Comparison of ENCODE assay signal across 17 cellular contexts in genomic region chr1:117147341-117147831, GRCh38. TPM values are rescaled to one million over a fixed set of nuclear protein-coding genes. Genes with fewer than 3 reads are reported as not detected.
DNase-seq lines count a peak whose midpoint lies in the region; ATAC-seq, FAIRE-seq and TF ChIP-seq lines count a peak whose summit lies in the region.
"Had no signal": no experiment of that assay in that cellular context is flagged by ENCODE, and none has a peak within 500 bp of the region (broad histone marks: within the 10 kb centered on the region; RNA-seq: fewer than 3 reads in every experiment).

No MANE protein-coding gene starts in this region.

- H3K4me2 ChIP-seq in SK-N-SH: peak overlapping the region; percentile 59; the same call in 1 of the 2 replicates
- H3K4me2 ChIP-seq in hepatocyte: peak overlapping the region; percentile 36

- no peaks in the 10 kb centered on the region for H3K27me3 ChIP-seq in SK-N-SH (ENCODE audit: insufficient read depth)
- H3K27me3 ChIP-seq in SJSA1 (replicated peaks): no peaks in the 10 kb centered on the region
- H3K27me3 ChIP-seq in hepatocyte: no peaks in the 10 kb centered on the region
- H3K27me3 ChIP-seq: suprapubic skin had no signal

- H3K9me3 ChIP-seq in SK-N-SH: no peaks in the 10 kb centered on the region
- H3K9me3 ChIP-seq in SJSA1 (replicated peaks): no peaks in the 10 kb centered on the region
- H3K9me3 ChIP-seq in hepatocyte (ENCODE audit: low read depth): no peaks in the 10 kb centered on the region
- H3K9me3 ChIP-seq: suprapubic skin had no signal

- TF ChIP-seq CTCF in SK-N-SH (IDR thresholded peaks at IDR 0.05) (no peak), hepatocyte (IDR thresholded peaks at IDR 0.05; ENCODE audit: poor library complexity) (no peak)

- DNase-seq in SK-N-SH (no peak), SJSA1 (ENCODE audit: low read depth in 1 of 2, low spot score in 2 of 2) (peak in 1 of 2 experiments; percentile 29), hepatocyte (ENCODE audit: low spot score) (no peak), urothelium cell line (ENCODE audit: low spot score) (no peak)
- no peak for DNase-seq in activated T-cell treated with anti-CD3 and anti-CD28 coated beads, Interleukin-2, amount 50 U/mL, for 48 hours
- no peak for DNase-seq in stimulated activated CD4-positive, alpha-beta T cell treated with anti-CD3 and anti-CD28 coated beads, Interleukin-4, amount 100 ng/mL, for 1 hour
- DNase-seq: activated naive CD8-positive, alpha-beta T cell treated with anti-CD3 and anti-CD28 coated beads, Interleukin-2, amount 50 U/mL, for 24 hours; erythroblast; naive B cell; NCI-H1694; stimulated activated CD8-positive, alpha-beta memory T cell treated with anti-CD3 and anti-CD28 coated beads, Interleukin-4, amount 100 ng/mL, for 48 hours; T-helper 2 cell had no signal

- H2AFZ ChIP-seq in SK-N-SH (ENCODE audit: low read depth) (no peak overlapping the region), hepatocyte (no peak overlapping the region)
- H2AFZ ChIP-seq: parathyroid adenoma had no signal

- H3K4me3 ChIP-seq in SK-N-SH (ENCODE audit: low read depth in 2 of 2, low read length in 1 of 2) (no peak overlapping the region), SJSA1 (no peak overlapping the region), hepatocyte (no peak overlapping the region)
- H3K4me3 ChIP-seq: suprapubic skin had no signal

- H3K4me1 ChIP-seq in SK-N-SH (ENCODE audit: control insufficient read depth in 1 of 2, insufficient read depth in 2 of 2, low read depth in 1 of 2, low read length in 1 of 2) (peaks cover 1 to 48% of the 10 kb centered on the region in 2 experiments; a peak in 3 of 4 replicates), SJSA1 (replicated peaks) (peaks cover 27% of the 10 kb centered on the region), hepatocyte (ENCODE audit: insufficient read depth) (peaks cover 23% of the 10 kb centered on the region)
- H3K4me1 ChIP-seq: suprapubic skin had no signal

- ATAC-seq in SK-N-SH treated with all-trans-retinoic acid at 6 μM for 48 hours: no peak
- no peak for ATAC-seq in GM18873 (IDR thresholded peaks at IDR 0.05; ENCODE audit: low FRiP score, unreplicated experiment)
- ATAC-seq: activated CD4-positive, CD25-positive, alpha-beta regulatory T cell treated with anti-CD3 and anti-CD28 coated beads, Interleukin-2, amount 50 U/mL, for 24 hours; activated naive CD8-positive, alpha-beta T cell treated with anti-CD3 and anti-CD28 coated beads, Interleukin-2, amount 50 U/mL, for 24 hours had no signal

- no peak for TF ChIP-seq RAD21 in SK-N-SH (IDR thresholded peaks at IDR 0.05; ENCODE audit: low read length)

- POLR2A ChIA-PET in SK-N-SH (lab: Yijun Ruan, JAX): interaction anchor here (0.6 kb wide), 1 partner anchor 1928 kb away, joined by 4 read pairs; no protein-coding TSS in a partner anchor

- H3K9ac ChIP-seq in SK-N-SH: peak overlapping the region; percentile 39; the same call in 1 of the 2 replicates
- H3K9ac ChIP-seq: parathyroid adenoma had no signal

- CTCF ChIA-PET in SK-N-SH (lab: Yijun Ruan, JAX): interaction anchor here (1.0 to 1.2 kb wide), 2 partner anchors 10 to 79 kb away, joined by 3 to 5 read pairs; no protein-coding TSS in a partner anchor

- no peak for TF ChIP-seq EP300 in SK-N-SH (IDR thresholded peaks at IDR 0.05; ENCODE audit: borderline replicate concordance in 1 of 2, low read depth in 1 of 2, low read length in 1 of 2)

- no peaks in the 10 kb centered on the region for H3K9me2 ChIP-seq in SK-N-SH
- no peaks in the 10 kb centered on the region for H3K9me2 ChIP-seq in hepatocyte (replicated peaks; ENCODE audit: insufficient read depth)

- H3K36me3 ChIP-seq in SK-N-SH (replicated peaks in 1 of 2; ENCODE audit: control insufficient read depth in 1 of 2, insufficient read depth in 2 of 2, low read length in 1 of 2): no peaks in the 10 kb centered on the region
- no peaks in the 10 kb centered on the region for H3K36me3 ChIP-seq in SJSA1
- no peaks in the 10 kb centered on the region for H3K36me3 ChIP-seq in hepatocyte (replicated peaks; ENCODE audit: insufficient read depth, low read depth)
- H3K36me3 ChIP-seq: suprapubic skin had no signal

- H3K27ac ChIP-seq in SK-N-SH (ENCODE audit: low read depth in 2 of 2, low read length in 1 of 2) (peak overlapping the region in 1 of 2 experiments; percentile 98; a peak in 2 of 4 replicates), SJSA1 (peak overlapping the region; percentile 82), hepatocyte (peak overlapping the region; percentile 42)
- H3K27ac ChIP-seq: parathyroid adenoma, suprapubic skin had no signal

- peaks cover 26% of the 10 kb centered on the region for H3F3A ChIP-seq in SK-N-SH (replicated peaks; ENCODE audit: insufficient read depth)

- H4K20me1 ChIP-seq in SK-N-SH (ENCODE audit: insufficient read depth) (no peaks in the 10 kb centered on the region), hepatocyte (ENCODE audit: insufficient read depth, poor library complexity, severe bottlenecking) (no peaks in the 10 kb centered on the region)

- peak; percentile 61 for FAIRE-seq in urothelium cell line (lab: Jason Lieb, UNC)

- H3K79me2 ChIP-seq in SK-N-SH (ENCODE audit: insufficient read depth) (no peaks in the 10 kb centered on the region), hepatocyte (no peaks in the 10 kb centered on the region)
- H3K79me2 ChIP-seq: parathyroid adenoma had no signal

- WGBS in SK-N-SH (ENCODE audit: low lambda C conversion rate): 68% methylated on average over 4 of the region's 4 CpGs
- WGBS in hepatocyte (ENCODE audit: low lambda C conversion rate, missing lambda C conversion rate): 73% methylated on average over 4 of the region's 4 CpGs

TF ChIP-seq in SK-N-SH, 30 proteins besides CTCF, POLR2A, EP300 and RAD21:
- no peak for TF ChIP-seq FOSL2 (IDR thresholded peaks at IDR 0.05; ENCODE audit: borderline replicate concordance, low read depth)
- TF ChIP-seq SIN3A (IDR thresholded peaks at IDR 0.05; ENCODE audit: borderline replicate concordance, low read depth, low read length): 0 out of 2 replicates have a peak, but pooled peaks have one; percentile 5
TF ChIP-seq in SK-N-SH: peak in this region for 1.

TF ChIP-seq in SK-N-SH treated with all-trans-retinoic acid at 6 μM for 48 hours, 23 proteins besides CTCF, POLR2A, EP300 and RAD21 (continues in another document):
- no peak for TF ChIP-seq ZFP30 (CRISPR knock-in tag; IDR thresholded peaks at IDR 0.05)
- TF ChIP-seq SNAI2 (CRISPR knock-in tag; IDR thresholded peaks at IDR 0.05): no peak
- TF ChIP-seq TCF4 (CRISPR knock-in tag; IDR thresholded peaks at IDR 0.05; ENCODE audit: borderline replicate concordance): no peak
- no peak for TF ChIP-seq ESRRG (CRISPR knock-in tag; IDR thresholded peaks at IDR 0.05)
- no peak for TF ChIP-seq GLIS3 (CRISPR knock-in tag; IDR thresholded peaks at IDR 0.05)
- TF ChIP-seq PPARA (CRISPR knock-in tag; IDR thresholded peaks at IDR 0.05; ENCODE audit: borderline replicate concordance): no peak
- no peak for TF ChIP-seq CREB5 (CRISPR knock-in tag; IDR thresholded peaks at IDR 0.05; ENCODE audit: low read depth)
- no peak for TF ChIP-seq ZNF70 (CRISPR knock-in tag; IDR thresholded peaks at IDR 0.05)
- TF ChIP-seq PATZ1 (CRISPR knock-in tag; IDR thresholded peaks at IDR 0.05; ENCODE audit: borderline replicate concordance): no peak
- TF ChIP-seq CSDC2 (CRISPR knock-in tag; IDR thresholded peaks at IDR 0.05): no peak
- TF ChIP-seq RARB (CRISPR knock-in tag; IDR thresholded peaks at IDR 0.05): no peak
- TF ChIP-seq ZNF8 (CRISPR knock-in tag; IDR thresholded peaks at IDR 0.05): no peak
- no peak for TF ChIP-seq ZFP3 (CRISPR knock-in tag; IDR thresholded peaks at IDR 0.05)

RNA-seq across cellular contexts. Expression of gene TRIM45, which starts 25.8 kb away (rescaled TPM):
- polyA plus RNA-seq in SK-N-SH (2012; rRNA removed): 7.4 and 9.7 TPM in 2 replicates
- 2.6 and 3.8 TPM in 2 replicates for polyA plus RNA-seq in SK-N-SH (2012; cell fraction: cytosol; rRNA removed)
- 49.2 and 51.6 TPM in 2 replicates for polyA plus RNA-seq in SK-N-SH (2012; cell fraction: nucleus; rRNA removed)
- total RNA-seq in SJSA1 (2014; rRNA removed; shearing (Covaris generic)): 1.6 and 2.3 TPM in 2 replicates
- 4.1 and 4.7 TPM in 2 replicates for total RNA-seq in hepatocyte
- 3.0 and 4.3 TPM in 2 replicates for polyA plus RNA-seq in hepatocyte
